Comparison of ENCODE assay signal across 13 cellular contexts in genomic region chr6:72952808-72953630, GRCh38.
DNase-seq lines count a peak whose midpoint lies in the region; ATAC-seq and TF ChIP-seq lines count a peak whose summit lies in the region.
"Had no signal": no experiment of that assay in that cellular context is flagged by ENCODE, and none has a peak within 500 bp of the region (broad histone marks: within the 10 kb centered on the region; RNA-seq: fewer than 3 reads in every experiment).

No MANE protein-coding gene starts in this region.

- peaks cover 36% of the 10 kb centered on the region for H3K4me1 Mint-ChIP-seq in mesothelial cell of epicardium

- no peaks in the 10 kb centered on the region for H3K36me3 Mint-ChIP-seq in mesothelial cell of epicardium
- H3K36me3 Mint-ChIP-seq: natural killer cell treated with Interleukin-12 subunit alpha and Interleukin-12 subunit beta and Interleukin-15 and Interleukin-18, amount 100 ng/mL, for 72 hours had no signal

- H3K27me3 Mint-ChIP-seq in mesothelial cell of epicardium (ENCODE audit: low read depth): no peaks in the 10 kb centered on the region
- H3K27me3 Mint-ChIP-seq: natural killer cell treated with Interleukin-12 subunit alpha and Interleukin-12 subunit beta and Interleukin-15 and Interleukin-18, amount 100 ng/mL, for 72 hours had no signal

- H3K9me3 Mint-ChIP-seq in mesothelial cell of epicardium: no peaks in the 10 kb centered on the region
- H3K9me3 Mint-ChIP-seq: natural killer cell treated with Interleukin-12 subunit alpha and Interleukin-12 subunit beta and Interleukin-15 and Interleukin-18, amount 100 ng/mL, for 72 hours had no signal

- H3K27ac Mint-ChIP-seq in mesothelial cell of epicardium: peak overlapping the region; percentile 83

- DNase-seq in DMS53 (lab: John Stamatoyannopoulos, UW) (peak; percentile 97), LHCN-M2 (ENCODE audit: low read depth) (peak; percentile 84), cardiac fibroblast (ENCODE audit: low read depth in 2 of 2) (peak; percentile 37 to 61), mesothelial cell of epicardium (ENCODE audit: low spot score in 2 of 2, unreplicated experiment in 2 of 2) (no peak), DMS 273 treated with DMSO at 0.1 percent for 48 hours (lab: John Stamatoyannopoulos, UW) (no peak)
- no peak for DNase-seq in NK-92 treated with Interleukin-12 subunit alpha and Interleukin-12 subunit beta, amount 100 ng/mL, for 24 hours (lab: John Stamatoyannopoulos, UW)
- DNase-seq in activated CD4-positive, alpha-beta T cell treated with anti-CD3 and anti-CD28 coated beads for 4 hours: no peak
- DNase-seq: activated CD8-positive, alpha-beta memory T cell treated with anti-CD3 and anti-CD28 coated beads, Interleukin-2, amount 50 U/mL, for 48 hours; anterior cingulate cortex; NCI-H2171 had no signal

- no peak overlapping the region for H3K4me3 Mint-ChIP-seq in mesothelial cell of epicardium
- H3K4me3 Mint-ChIP-seq: natural killer cell treated with Interleukin-12 subunit alpha and Interleukin-12 subunit beta and Interleukin-15 and Interleukin-18, amount 100 ng/mL, for 72 hours had no signal

- no peak for ATAC-seq in GM19324 (IDR thresholded peaks at IDR 0.05; ENCODE audit: low FRiP score, unreplicated experiment)
- ATAC-seq: natural killer cell treated with Interleukin-12 subunit alpha and Interleukin-12 subunit beta and Interleukin-15 and Interleukin-18, amount 100 ng/mL, for 72 hours had no signal

- H3K4me3 ChIP-seq in cardiac fibroblast (replicated peaks in 1 of 2; ENCODE audit: low read depth in 2 of 2, low read length in 2 of 2): no peak overlapping the region
- H3K4me3 ChIP-seq: BLaER1 had no signal

- no peak for TF ChIP-seq CTCF in cardiac fibroblast (IDR thresholded peaks at IDR 0.05; ENCODE audit: low read depth, low read length)
- TF ChIP-seq CTCF in mesothelial cell of epicardium (IDR thresholded peaks at IDR 0.05; ENCODE audit: unreplicated experiment): no peak

Comparison
In these comparisons a context has a peak if more than half of its experiments do, and no peak if none do; other contexts are left out.
1. DNase-seq: peak in DMS53 (single experiment), LHCN-M2 (single experiment) and cardiac fibroblast (2 of 2); none in mesothelial cell of epicardium (0 of 2), NK-92 treated with Interleukin-12 subunit alpha and Interleukin-12 subunit beta, amount 100 ng/mL, for 24 hours (single experiment), DMS 273 treated with DMSO at 0.1 percent for 48 hours (single experiment) and activated CD4-positive, alpha-beta T cell treated with anti-CD3 and anti-CD28 coated beads for 4 hours (0 of 2).